Comparison of ENCODE assay signal across 16 cellular contexts in the genomic region with DNA sequence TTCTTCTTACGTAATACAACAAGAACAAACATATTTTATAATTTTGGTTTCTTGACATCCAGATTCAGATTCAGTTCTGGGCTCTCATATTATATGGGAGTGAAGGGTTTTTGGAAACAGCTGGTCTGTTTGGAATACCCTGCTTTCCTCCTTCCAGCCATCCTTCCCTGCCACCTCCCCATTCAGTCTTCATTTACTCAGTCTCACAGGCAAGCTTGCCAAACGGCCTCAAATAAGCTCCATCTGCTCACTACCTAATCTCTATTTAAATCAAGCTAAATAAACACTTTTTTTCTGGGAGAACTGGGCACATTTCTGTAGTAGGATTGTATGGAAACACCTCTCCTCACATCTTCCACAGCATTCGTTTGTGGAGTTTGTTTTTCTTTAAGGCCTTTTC.
DNase-seq lines count a peak whose midpoint lies in the region; ATAC-seq and TF ChIP-seq lines count a peak whose summit lies in the region.
"Had no signal": no experiment of that assay in that cellular context is flagged by ENCODE, and none has a peak within 500 bp of the region (broad histone marks: within the 10 kb centered on the region; RNA-seq: fewer than 3 reads in every experiment).

No MANE protein-coding gene starts in this region.

- ATAC-seq in body of pancreas: no peak
- ATAC-seq: activated CD8-positive, alpha-beta T cell treated with anti-CD3 and anti-CD28 coated beads, Interleukin-2, amount 10 ng/mL, durations not matched to agents 7 days and 5 days had no signal

- no peaks in the 10 kb centered on the region for H3K36me3 ChIP-seq in stomach
- no peaks in the 10 kb centered on the region for H3K36me3 ChIP-seq in body of pancreas (replicated peaks in 1 of 2; ENCODE audit: insufficient read depth in 1 of 2, low read depth in 2 of 2)

- 27 to 37% (median 35%) methylated on average over 3 of the region's 3 CpGs for WGBS in stomach, 5 donors
- WGBS in body of pancreas, 2 donors: 40 to 51% methylated on average over 3 of the region's 3 CpGs

- TF ChIP-seq POLR2A in stomach (IDR thresholded peaks at IDR 0.05) (no peak), body of pancreas (IDR thresholded peaks at IDR 0.05) (no peak)

- H3K4me1 ChIP-seq in stomach: peaks cover 0 to 9% (median 3%) of the 10 kb centered on the region in 4 donors
- H3K4me1 ChIP-seq in body of pancreas: no peaks in the 10 kb centered on the region

- H3K9me3 ChIP-seq in stomach (no peaks in the 10 kb centered on the region), body of pancreas (no peaks in the 10 kb centered on the region)

- no peak for TF ChIP-seq CTCF in fibroblast of mammary gland (conservative IDR thresholded peaks at IDR 0.05; ENCODE audit: control insufficient read depth, insufficient read depth, low read depth, low read length)
- TF ChIP-seq CTCF in stomach (IDR thresholded peaks at IDR 0.05): no peak
- TF ChIP-seq CTCF in body of pancreas (IDR thresholded peaks at IDR 0.05): no peak

- H3K4me3 ChIP-seq in fibroblast of mammary gland (ENCODE audit: control insufficient read depth, low read depth, low read length): no peak overlapping the region
- H3K4me3 ChIP-seq in stomach: no peak overlapping the region
- H3K4me3 ChIP-seq in body of pancreas: no peak overlapping the region

- peak; percentile 6 for DNase-seq in DMS53 (lab: John Stamatoyannopoulos, UW)
- DNase-seq in DMS53 treated with DMSO at 0.1 percent for 48 hours (lab: John Stamatoyannopoulos, UW; ENCODE audit: unreplicated experiment): no peak
- peak; percentile 37 for DNase-seq in NCI-H524 treated with DMSO at 0.1 percent for 48 hours (lab: John Stamatoyannopoulos, UW)
- peak; percentile 12 for DNase-seq in fibroblast of mammary gland (ENCODE audit: low read depth)
- DNase-seq in stromal cell of bone marrow (ENCODE audit: low read depth): peak; percentile 17
- DNase-seq in T1000 (lab: John Stamatoyannopoulos, UW): no peak
- no peak for DNase-seq in stomach
- DNase-seq in body of pancreas: no peak
- DNase-seq: activated CD8-positive, alpha-beta T cell treated with anti-CD3 and anti-CD28 coated beads, Interleukin-2, amount 10 ng/mL, durations not matched to agents 7 days and 5 days; activated effector memory CD4-positive, alpha-beta T cell treated with anti-CD3 and anti-CD28 coated beads, Interleukin-2, amount 50 U/mL, for 16 hours; CD4-positive, alpha-beta memory T cell; effector CD8-positive, alpha-beta T cell; GF-D8; GOT3; stimulated activated CD4-positive, alpha-beta T cell treated with anti-CD3 and anti-CD28 coated beads, Interleukin-2, amount 100 ng/mL, for 24 hours had no signal

- H3K27ac ChIP-seq in stomach (peak overlapping the region in 1 of 5 donors; percentile 34), body of pancreas (no peak overlapping the region)
- H3K27ac ChIP-seq: 22Rv1 had no signal

- intact Hi-C loops in stomach (cut with DNase I; ENCODE audit: low total_unique reads) (no loop called here), body of pancreas (cut with DNase I) (no loop called here)

- H3K27me3 ChIP-seq in stomach (no peaks in the 10 kb centered on the region), body of pancreas (no peaks in the 10 kb centered on the region)

- no peak for TF ChIP-seq EP300 in stomach (IDR thresholded peaks at IDR 0.05)

Comparison
In these comparisons a context has a peak if more than half of its experiments do, and no peak if none do; other contexts are left out.
1. DNase-seq: peak in DMS53 (single experiment), NCI-H524 treated with DMSO at 0.1 percent for 48 hours (single experiment), fibroblast of mammary gland (single experiment) and stromal cell of bone marrow (single experiment); none in DMS53 treated with DMSO at 0.1 percent for 48 hours (single experiment), T1000 (single experiment), stomach (single experiment) and body of pancreas (0 of 4).